ENCODE assay signal across 26 cellular contexts in the genomic region with DNA sequence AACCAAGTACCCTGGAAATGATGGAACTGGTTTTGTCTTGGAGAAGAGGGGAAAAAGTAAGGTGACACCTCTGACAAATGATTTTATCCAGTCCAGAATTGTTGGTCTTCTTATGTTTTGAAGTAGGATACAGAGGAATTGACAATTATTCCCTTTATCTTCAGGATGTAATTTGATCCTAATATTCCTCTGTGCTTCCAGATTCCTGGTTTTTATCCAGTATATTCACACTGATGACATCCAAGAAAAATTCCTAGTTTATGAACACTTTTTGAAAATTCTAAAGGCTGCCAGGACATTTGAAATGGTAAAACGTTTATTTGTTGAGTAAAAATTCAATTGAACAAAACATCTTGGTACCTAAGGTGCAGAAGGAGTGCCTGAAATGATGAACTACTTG. TPM values are rescaled to one million over a fixed set of nuclear protein-coding genes. Genes with fewer than 3 reads are reported as not detected.
A peak's percentile ranks its signal among the peaks of the same experiment; 100 is the strongest.
DNase-seq lines count a peak whose midpoint lies in the region; ATAC-seq, FAIRE-seq and TF ChIP-seq lines count a peak whose summit lies in the region.
"Had no signal": no experiment of that assay in that cellular context is flagged by ENCODE, and none has a peak within 500 bp of the region (broad histone marks: within the 10 kb centered on the region; RNA-seq: fewer than 3 reads in every experiment).

No MANE protein-coding gene starts in this region.

- H3K9me3 Mint-ChIP-seq in osteocyte (ENCODE audit: unreplicated experiment), result no peaks in the 10 kb centered on the region

- no peak overlapping the region for H3K27ac ChIP-seq in thoracic aorta
- H3K27ac ChIP-seq: A549, SK-N-MC had no signal

- no peaks in the 10 kb centered on the region for H3K27me3 ChIP-seq in thoracic aorta (replicated peaks; ENCODE audit: insufficient read depth)

- peak; percentile 61 for ATAC-seq in SK-N-SH treated with all-trans-retinoic acid at 6 μM for 48 hours
- no peak for ATAC-seq in thoracic aorta (ENCODE audit: insufficient number of reproducible peaks, low FRiP score, low read depth)
- ATAC-seq: A549, GM23338, Panc1 had no signal

- peaks cover 2% of the 10 kb centered on the region for H3K4me1 Mint-ChIP-seq in osteocyte (ENCODE audit: unreplicated experiment)
- H3K4me1 Mint-ChIP-seq: CD4-positive, alpha-beta memory T cell; GM23338 had no signal

- no peaks in the 10 kb centered on the region for H3K36me3 Mint-ChIP-seq in osteocyte (ENCODE audit: unreplicated experiment)

- no peak overlapping the region for H3K4me3 Mint-ChIP-seq in osteocyte (ENCODE audit: unreplicated experiment)
- H3K4me3 Mint-ChIP-seq: GM23338 had no signal

- H3K27me3 Mint-ChIP-seq in osteocyte (ENCODE audit: unreplicated experiment), result no peaks in the 10 kb centered on the region

- peaks cover 4 to 23% of the 10 kb centered on the region in 2 donors for H3K4me1 ChIP-seq in thoracic aorta (ENCODE audit: control insufficient read depth in 1 of 2, low read depth in 2 of 2)
- H3K4me1 ChIP-seq: A549 had no signal

- FAIRE-seq in H54 (lab: Jason Lieb, UNC), result peak; percentile 87
- FAIRE-seq: A549, GM12892 had no signal

- TF ChIP-seq CTCF in fibroblast of the aortic adventitia (IDR thresholded peaks at IDR 0.05; ENCODE audit: insufficient read depth, low read length), result no peak
- TF ChIP-seq CTCF in thoracic aorta (IDR thresholded peaks at IDR 0.05), result no peak
- TF ChIP-seq CTCF in osteocyte (IDR thresholded peaks at IDR 0.05), result no peak
- TF ChIP-seq CTCF in GM13976 (IDR thresholded peaks at IDR 0.05; ENCODE audit: borderline replicate concordance, control extremely low read depth, extremely low read depth, insufficient read depth, missing control alignments), result no peak

- in situ Hi-C loops in GM13976 (cut with MboI; ENCODE audit: low sequenced_read_pairs, unreplicated experiment), result no loop called here

- no peak overlapping the region for H3K4me3 ChIP-seq in fibroblast of the aortic adventitia (ENCODE audit: low read depth, low read length)
- peak overlapping the region; percentile 57 for H3K4me3 ChIP-seq in thoracic aorta
- H3K4me3 ChIP-seq: A549, GM23338, SK-N-MC had no signal

- H3K27ac Mint-ChIP-seq in osteocyte (ENCODE audit: unreplicated experiment), result no peak overlapping the region
- H3K27ac Mint-ChIP-seq: GM23338 had no signal

- no peaks in the 10 kb centered on the region for H3K36me3 ChIP-seq in thoracic aorta

- H3K9me3 ChIP-seq in thoracic aorta, result no peaks in the 10 kb centered on the region
- H3K9me3 ChIP-seq: A549 had no signal

- TF ChIP-seq POLR2A in H54 (IDR thresholded peaks at IDR 0.05; ENCODE audit: low read depth, low read length), result no peak

- no peak for DNase-seq in H54 (ENCODE audit: insufficient read length, low spot score)
- DNase-seq in fibroblast of the aortic adventitia (ENCODE audit: low read depth), result peak; percentile 58
- no peak for DNase-seq in thoracic aorta (ENCODE audit: low spot score)
- DNase-seq in EL, result no peak
- DNase-seq in osteocyte (ENCODE audit: extremely low spot score, unreplicated experiment), result no peak
- no peak for DNase-seq in GM13976 (ENCODE audit: low spot score)
- DNase-seq: C1 segment of cervical spinal cord; CD4-positive, alpha-beta memory T cell; COR-L47; GF-D8; Karpas-422; NCI-H1092; NCI-H1417 treated with DMSO at 0.1 percent for 48 hours; NCI-H187; NCI-H2081 treated with DMSO at 0.1 percent for 48 hours; NCI-H2171; NCI-H226; NCI-H510A; NCI-H69; SHP77 treated with DMSO at 0.1 percent for 48 hours had no signal

TF ChIP-seq in SK-N-SH treated with all-trans-retinoic acid at 6 μM for 48 hours, 23 proteins besides CTCF, POLR2A, EP300 and RAD21:
- TF ChIP-seq PPARA (CRISPR knock-in tag; IDR thresholded peaks at IDR 0.05; ENCODE audit: borderline replicate concordance) (no peak), OSR1 (CRISPR knock-in tag; IDR thresholded peaks at IDR 0.05) (no peak), SNAI2 (CRISPR knock-in tag; IDR thresholded peaks at IDR 0.05) (no peak)
- TF ChIP-seq, protein P1, sequence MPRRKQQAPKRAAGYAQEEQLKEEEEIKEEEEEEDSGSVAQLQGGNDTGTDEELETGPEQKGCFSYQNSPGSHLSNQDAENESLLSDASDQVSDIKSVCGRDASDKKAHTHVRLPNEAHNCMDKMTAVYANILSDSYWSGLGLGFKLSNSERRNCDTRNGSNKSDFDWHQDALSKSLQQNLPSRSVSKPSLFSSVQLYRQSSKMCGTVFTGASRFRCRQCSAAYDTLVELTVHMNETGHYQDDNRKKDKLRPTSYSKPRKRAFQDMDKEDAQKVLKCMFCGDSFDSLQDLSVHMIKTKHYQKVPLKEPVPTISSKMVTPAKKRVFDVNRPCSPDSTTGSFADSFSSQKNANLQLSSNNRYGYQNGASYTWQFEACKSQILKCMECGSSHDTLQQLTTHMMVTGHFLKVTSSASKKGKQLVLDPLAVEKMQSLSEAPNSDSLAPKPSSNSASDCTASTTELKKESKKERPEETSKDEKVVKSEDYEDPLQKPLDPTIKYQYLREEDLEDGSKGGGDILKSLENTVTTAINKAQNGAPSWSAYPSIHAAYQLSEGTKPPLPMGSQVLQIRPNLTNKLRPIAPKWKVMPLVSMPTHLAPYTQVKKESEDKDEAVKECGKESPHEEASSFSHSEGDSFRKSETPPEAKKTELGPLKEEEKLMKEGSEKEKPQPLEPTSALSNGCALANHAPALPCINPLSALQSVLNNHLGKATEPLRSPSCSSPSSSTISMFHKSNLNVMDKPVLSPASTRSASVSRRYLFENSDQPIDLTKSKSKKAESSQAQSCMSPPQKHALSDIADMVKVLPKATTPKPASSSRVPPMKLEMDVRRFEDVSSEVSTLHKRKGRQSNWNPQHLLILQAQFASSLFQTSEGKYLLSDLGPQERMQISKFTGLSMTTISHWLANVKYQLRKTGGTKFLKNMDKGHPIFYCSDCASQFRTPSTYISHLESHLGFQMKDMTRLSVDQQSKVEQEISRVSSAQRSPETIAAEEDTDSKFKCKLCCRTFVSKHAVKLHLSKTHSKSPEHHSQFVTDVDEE (CRISPR knock-in tag; IDR thresholded peaks at IDR 0.05), result no peak
- TF ChIP-seq, protein P2, sequence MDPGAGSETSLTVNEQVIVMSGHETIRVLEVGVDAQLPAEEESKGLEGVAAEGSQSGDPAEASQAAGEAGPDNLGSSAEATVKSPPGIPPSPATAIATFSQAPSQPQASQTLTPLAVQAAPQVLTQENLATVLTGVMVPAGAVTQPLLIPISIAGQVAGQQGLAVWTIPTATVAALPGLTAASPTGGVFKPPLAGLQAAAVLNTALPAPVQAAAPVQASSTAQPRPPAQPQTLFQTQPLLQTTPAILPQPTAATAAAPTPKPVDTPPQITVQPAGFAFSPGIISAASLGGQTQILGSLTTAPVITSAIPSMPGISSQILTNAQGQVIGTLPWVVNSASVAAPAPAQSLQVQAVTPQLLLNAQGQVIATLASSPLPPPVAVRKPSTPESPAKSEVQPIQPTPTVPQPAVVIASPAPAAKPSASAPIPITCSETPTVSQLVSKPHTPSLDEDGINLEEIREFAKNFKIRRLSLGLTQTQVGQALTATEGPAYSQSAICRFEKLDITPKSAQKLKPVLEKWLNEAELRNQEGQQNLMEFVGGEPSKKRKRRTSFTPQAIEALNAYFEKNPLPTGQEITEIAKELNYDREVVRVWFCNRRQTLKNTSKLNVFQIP (CRISPR knock-in tag; IDR thresholded peaks at IDR 0.05; ENCODE audit: borderline replicate concordance, low read depth), result no peak

RNA-seq across cellular contexts. Expression of a gene that starts 22.2 kb away (rescaled TPM):
- total RNA-seq in fibroblast of the aortic adventitia (ENCODE audit: low replicate concordance) (20.0 and 27.6 TPM in 2 replicates), thoracic aorta (10 to 100 TPM; 19.2 to 19.4 TPM), osteocyte (16.2 and 17.0 TPM in 2 replicates)
